10 cellular contexts compared by ENCODE assay signal in genomic region chr4:7854697-7855370, GRCh38.
DNase-seq lines count a peak whose midpoint lies in the region; ATAC-seq and TF ChIP-seq lines count a peak whose summit lies in the region.
"Had no signal": no experiment of that assay in that cellular context is flagged by ENCODE, and none has a peak within 500 bp of the region (broad histone marks: within the 10 kb centered on the region; RNA-seq: fewer than 3 reads in every experiment).

No MANE protein-coding gene starts in this region.

- no peak for TF ChIP-seq CTCF in activated CD8-positive, alpha-beta T cell treated with anti-CD3 and anti-CD28 coated beads for 36 hours (IDR thresholded peaks at IDR 0.05)
- TF ChIP-seq CTCF in chondrocyte (IDR thresholded peaks at IDR 0.05) = no peak
- TF ChIP-seq CTCF in type B pancreatic cell (conservative IDR thresholded peaks at IDR 0.05) = no peak

- peak overlapping the region; percentile 90 for H3K27ac Mint-ChIP-seq in activated CD8-positive, alpha-beta T cell treated with anti-CD3 and anti-CD28 coated beads for 36 hours
- H3K27ac Mint-ChIP-seq in chondrocyte (ENCODE audit: unreplicated experiment) (peak overlapping the region; percentile 62), type B pancreatic cell (no peak overlapping the region)

- peak; percentile 92 for ATAC-seq in activated CD8-positive, alpha-beta T cell treated with anti-CD3 and anti-CD28 coated beads for 36 hours
- no peak for ATAC-seq in Right ventricle myocardium superior (ENCODE audit: poor library complexity)

- H3K9me3 Mint-ChIP-seq in activated CD8-positive, alpha-beta T cell treated with anti-CD3 and anti-CD28 coated beads for 36 hours = no peaks in the 10 kb centered on the region
- H3K9me3 Mint-ChIP-seq in chondrocyte (ENCODE audit: low read depth) (no peaks in the 10 kb centered on the region), type B pancreatic cell (no peaks in the 10 kb centered on the region)

- peak; percentile 84 for DNase-seq in Jurkat, Clone E6-1 (ENCODE audit: low read depth, low spot score)
- DNase-seq in activated CD8-positive, alpha-beta T cell treated with anti-CD3 and anti-CD28 coated beads for 36 hours = peak; percentile 81
- no peak for DNase-seq in chondrocyte (ENCODE audit: low spot score)
- peak; percentile 61 for DNase-seq in stimulated activated CD4-positive, alpha-beta T cell treated with anti-CD3 and anti-CD28 coated beads, Interleukin-2, amount 100 ng/mL, for 4 hours (ENCODE audit: low read depth)
- no peak for DNase-seq in 8988T
- DNase-seq in type B pancreatic cell (ENCODE audit: extremely low spot score, unreplicated experiment) = no peak
- no peak for DNase-seq in NCI-H1930 (lab: John Stamatoyannopoulos, UW)
- DNase-seq in Right ventricle myocardium superior = no peak
- DNase-seq: MG63 had no signal

- POLR2A ChIA-PET in activated CD8-positive, alpha-beta T cell treated with anti-CD3 and anti-CD28 coated beads for 36 hours (lab: Charles Lee) = interaction anchor here (1.0 to 1.4 kb wide), 5 partner anchors 8 to 19 kb away, joined by 4 to 5 read pairs (median 4); no protein-coding TSS in a partner anchor

- H3K27me3 Mint-ChIP-seq in activated CD8-positive, alpha-beta T cell treated with anti-CD3 and anti-CD28 coated beads for 36 hours = no peaks in the 10 kb centered on the region
- H3K27me3 Mint-ChIP-seq in chondrocyte (ENCODE audit: low read depth) = no peaks in the 10 kb centered on the region
- no peaks in the 10 kb centered on the region for H3K27me3 Mint-ChIP-seq in type B pancreatic cell

- H3K4me3 ChIP-seq in Jurkat, Clone E6-1 (ENCODE audit: low read length) = peak overlapping the region; percentile 26; the same call in 1 of the 2 replicates
- H3K4me3 ChIP-seq: MG63, thoracic aorta had no signal

- CTCF ChIA-PET in activated CD8-positive, alpha-beta T cell treated with anti-CD3 and anti-CD28 coated beads for 36 hours (lab: Charles Lee) = interaction anchor here (0.9 to 2.5 kb wide), 3 partner anchors 11 to 52 kb away, joined by 3 to 11 read pairs (median 3); no protein-coding TSS in a partner anchor

- H3K4me1 Mint-ChIP-seq in activated CD8-positive, alpha-beta T cell treated with anti-CD3 and anti-CD28 coated beads for 36 hours (ENCODE audit: low read depth) = peaks cover 74% of the 10 kb centered on the region
- peaks cover 56% of the 10 kb centered on the region for H3K4me1 Mint-ChIP-seq in chondrocyte (ENCODE audit: low read depth)
- peaks cover 27% of the 10 kb centered on the region for H3K4me1 Mint-ChIP-seq in type B pancreatic cell (ENCODE audit: unreplicated experiment)

- peak overlapping the region; percentile 42 for H3K4me3 Mint-ChIP-seq in activated CD8-positive, alpha-beta T cell treated with anti-CD3 and anti-CD28 coated beads for 36 hours
- no peak overlapping the region for H3K4me3 Mint-ChIP-seq in chondrocyte (ENCODE audit: unreplicated experiment)
- no peak overlapping the region for H3K4me3 Mint-ChIP-seq in type B pancreatic cell

- intact Hi-C loops in activated CD8-positive, alpha-beta T cell treated with anti-CD3 and anti-CD28 coated beads for 36 hours (cut with micrococcal nuclease) = loop anchor here (5.0 kb wide), 1 partner anchor 107 kb away; no protein-coding TSS in a partner anchor
- intact Hi-C loops in Right ventricle myocardium superior (cut with DNase I) = no loop called here

- peaks cover 27% of the 10 kb centered on the region for H3K36me3 Mint-ChIP-seq in activated CD8-positive, alpha-beta T cell treated with anti-CD3 and anti-CD28 coated beads for 36 hours (ENCODE audit: low read depth)
- peaks cover 24% of the 10 kb centered on the region for H3K36me3 Mint-ChIP-seq in chondrocyte (ENCODE audit: low read depth)
- peaks cover 31% of the 10 kb centered on the region for H3K36me3 Mint-ChIP-seq in type B pancreatic cell

Comparison
In these comparisons a context has a peak if more than half of its experiments do, and no peak if none do; other contexts are left out.
1. DNase-seq: peak in Jurkat, Clone E6-1 (single experiment), activated CD8-positive, alpha-beta T cell treated with anti-CD3 and anti-CD28 coated beads for 36 hours (single experiment) and stimulated activated CD4-positive, alpha-beta T cell treated with anti-CD3 and anti-CD28 coated beads, Interleukin-2, amount 100 ng/mL, for 4 hours (single experiment); none in chondrocyte (single experiment), 8988T (single experiment), type B pancreatic cell (single experiment), NCI-H1930 (0 of 2) and Right ventricle myocardium superior (single experiment).